8 cellular contexts compared by ENCODE assay signal in genomic region chr11:210122-210802, GRCh38. TPM values are rescaled to one million over a fixed set of nuclear protein-coding genes. Genes with fewer than 3 reads are reported as not detected.
A peak's percentile ranks its signal among the peaks of the same experiment; 100 is the strongest.
DNase-seq lines count a peak whose midpoint lies in the region; ATAC-seq, FAIRE-seq and TF ChIP-seq lines count a peak whose summit lies in the region.

No MANE protein-coding gene starts in this region.

- RAD21 ChIA-PET in GM12878 (lab: Charles Lee; ENCODE audit: unreplicated experiment): no interaction called here

- dilution Hi-C loops in IMR-90 (cut with HindIII; ENCODE audit: low sequenced_read_pairs, unreplicated experiment): no loop called here

- DNase-seq in AG04449 (ENCODE audit: low read depth, low spot score): peak; percentile 70
- peak; percentile 88 for DNase-seq in IMR-90
- DNase-seq in GM12878 (ENCODE audit: low read depth, low spot score): no peak
- no peak for DNase-seq in mesothelial cell of epicardium (ENCODE audit: low spot score in 2 of 2, unreplicated experiment in 2 of 2)
- DNase-seq in germinal center (ENCODE audit: low spot score): no peak
- no peak for DNase-seq in substantia nigra (lab: John Stamatoyannopoulos, UW)
- DNase-seq in GOT3 (lab: John Stamatoyannopoulos, UW): no peak

- H3K9ac ChIP-seq in IMR-90 (ENCODE audit: low read depth, low read length) (peak overlapping the region; percentile 90), GM12878 (ENCODE audit: control insufficient read depth, insufficient read depth, low read length) (peak overlapping the region; percentile 98)

- H3K79me1 ChIP-seq in IMR-90 (ENCODE audit: low read depth in 1 of 2, low read length in 2 of 2): peaks cover 35 to 82% of the 10 kb centered on the region in 2 experiments

- peak overlapping the region; percentile 86 for H3K4me2 ChIP-seq in IMR-90 (ENCODE audit: low read depth, low read length)
- H3K4me2 ChIP-seq in GM12878 (ENCODE audit: control insufficient read depth, insufficient read depth): peak overlapping the region; percentile 90

- POLR2A ChIA-PET in AG04449 (lab: Yijun Ruan, JAX): interaction anchor here (1.0 kb wide), 1 partner anchor 296 kb away, joined by 4 read pairs; the partner anchor contains the start of gene RNH1
- POLR2A ChIA-PET in IMR-90 (lab: Charles Lee; ENCODE audit: unreplicated experiment): no interaction called here
- POLR2A ChIA-PET in GM12878 (lab: Charles Lee): no interaction called here

- no peak for FAIRE-seq in GM12878 (lab: Jason Lieb, UNC)

- peak overlapping the region; percentile 80 for H2BK20ac ChIP-seq in IMR-90 (ENCODE audit: low read depth, low read length)

- H3K4ac ChIP-seq in IMR-90 (ENCODE audit: low read depth, low read length): peak overlapping the region; percentile 97

- peaks cover 58% of the 10 kb centered on the region for H3K36me3 ChIP-seq in IMR-90 (ENCODE audit: control insufficient read depth, insufficient read depth, low read length)
- peaks cover 26 to 44% of the 10 kb centered on the region in 2 experiments for H3K36me3 ChIP-seq in GM12878 (ENCODE audit: control insufficient read depth in 2 of 2, insufficient read depth in 2 of 2, low read length in 1 of 2)

- SMC1A ChIA-PET in GM12878 (lab: Charles Lee; ENCODE audit: uncharacterized antibody, unreplicated experiment): no interaction called here

- peaks cover 72% of the 10 kb centered on the region for H4K20me1 ChIP-seq in IMR-90 (ENCODE audit: insufficient read depth, low read length)
- H4K20me1 ChIP-seq in GM12878 (ENCODE audit: control insufficient read depth, insufficient read depth): peaks cover 5% of the 10 kb centered on the region; the same call in 1 of the 2 replicates

- peak overlapping the region; percentile 99 for H2AK9ac ChIP-seq in IMR-90 (replicated peaks; ENCODE audit: low read depth, low read length, poor library complexity)

- H2AK5ac ChIP-seq in IMR-90 (ENCODE audit: low read depth, low read length): peak overlapping the region; percentile 97

- peak overlapping the region; percentile 93 for H4K91ac ChIP-seq in IMR-90 (ENCODE audit: insufficient read depth, low read depth, low read length)

- peak overlapping the region; percentile 87 for H3K14ac ChIP-seq in IMR-90 (replicated peaks; ENCODE audit: low read depth, low read length)

- intact Hi-C loops in IMR-90 (cut with micrococcal nuclease) (no loop called here), GM12878 (cut with micrococcal nuclease; ENCODE audit: unreplicated experiment) (no loop called here)

- H3K27ac Mint-ChIP-seq in mesothelial cell of epicardium: peak overlapping the region; percentile 93

- no peaks in the 10 kb centered on the region for H3K27me3 ChIP-seq in IMR-90 (ENCODE audit: control insufficient read depth, insufficient read depth, low read length)
- no peaks in the 10 kb centered on the region for H3K27me3 ChIP-seq in GM12878 (replicated peaks in 1 of 2; ENCODE audit: control insufficient read depth in 2 of 2, insufficient read depth in 2 of 2, low read length in 1 of 2)

- H3K56ac ChIP-seq in IMR-90 (ENCODE audit: extremely low read depth, insufficient read depth, low read length): peak overlapping the region; percentile 77

- peaks cover 23% of the 10 kb centered on the region for H3K4me1 Mint-ChIP-seq in mesothelial cell of epicardium

- peak overlapping the region; percentile 84 for H3K23ac ChIP-seq in IMR-90 (ENCODE audit: low read depth, low read length)

- H3K27ac ChIP-seq in IMR-90 (ENCODE audit: insufficient read depth, low read length): peak overlapping the region; percentile 82
- H3K27ac ChIP-seq in GM12878 (ENCODE audit: control insufficient read depth, insufficient read depth): no peak overlapping the region
- no peak overlapping the region for H3K27ac ChIP-seq in substantia nigra (ENCODE audit: low read depth, low read length, poor library complexity, severe bottlenecking)

- H2AFZ ChIP-seq in IMR-90 (replicated peaks; ENCODE audit: low read length, poor library complexity) (peak overlapping the region; percentile 29), GM12878 (ENCODE audit: control insufficient read depth, low read depth, low read length) (no peak overlapping the region)

- CTCF ChIA-PET in AG04449 (lab: Yijun Ruan, JAX): interaction anchor here (1.3 to 1.4 kb wide), 2 partner anchors 21 to 238 kb away, joined by 3 to 4 read pairs; no protein-coding TSS in a partner anchor
- CTCF ChIA-PET in IMR-90 (lab: Yijun Ruan, JAX): no interaction called here
- CTCF ChIA-PET in GM12878 (lab: Yijun Ruan, JAX): interaction anchor here (0.8 to 2.5 kb wide), 2 partner anchors 18 to 40 kb away, joined by 3 to 8 read pairs; no protein-coding TSS in a partner anchor

- no TSS peak for BruUV-seq in IMR-90 (replicated peaks; lab: Mats Ljungman, UMichigan)
- no TSS peak for BruUV-seq in GM12878 (replicated peaks; lab: Mats Ljungman, UMichigan)

- H2BK15ac ChIP-seq in IMR-90 (ENCODE audit: low read depth, low read length): peak overlapping the region; percentile 87

- peak overlapping the region; percentile 91 for H2BK5ac ChIP-seq in IMR-90 (ENCODE audit: low read depth, low read length, poor library complexity, severe bottlenecking)

- H3K4me3 ChIP-seq in AG04449 (ENCODE audit: low read depth, low read length) (peak overlapping the region; percentile 96), IMR-90 (ENCODE audit: insufficient read depth, low read depth, low read length) (peak overlapping the region; percentile 70), GM12878 (peak overlapping the region; percentile 76; the same call in 1 of the 2 replicates)

- TF ChIP-seq RAD21 in IMR-90 (IDR thresholded peaks at IDR 0.05; ENCODE audit: low read length) (no peak), GM12878 (IDR thresholded peaks at IDR 0.05; ENCODE audit: insufficient read depth, low read depth, low read length) (no peak)

- peak; percentile 31 for ATAC-seq in IMR-90 (ENCODE audit: low read depth)
- no peak for ATAC-seq in GM12878
- ATAC-seq in HG02642 (IDR thresholded peaks at IDR 0.05; ENCODE audit: poor library complexity, unreplicated experiment): no peak

- peak overlapping the region; percentile 91 for H3K4me3 Mint-ChIP-seq in mesothelial cell of epicardium

- H3K9me3 Mint-ChIP-seq in mesothelial cell of epicardium: no peaks in the 10 kb centered on the region

- no CpG with 5 or more reads among the region's 9 CpGs for WGBS in IMR-90 (ENCODE audit: extremely low coverage in 2 of 2, insufficient read length in 1 of 2), 2 experiments
- WGBS in GM12878 (ENCODE audit: insufficient coverage, insufficient replicate concordance, low lambda C conversion rate, missing lambda C conversion rate): 78% methylated on average over 9 of the region's 9 CpGs

- H3K36me3 Mint-ChIP-seq in mesothelial cell of epicardium: peaks cover 20% of the 10 kb centered on the region

- no peak for TF ChIP-seq EP300 in GM12878 (IDR thresholded peaks at IDR 0.05; ENCODE audit: borderline replicate concordance in 1 of 2, control insufficient read depth in 1 of 2, low read depth in 2 of 2, low read length in 2 of 2)

- peak overlapping the region; percentile 36 to 85 for H4K8ac ChIP-seq in IMR-90 (ENCODE audit: low read depth in 2 of 2, low read length in 2 of 2)

- peak; percentile 71 for TF ChIP-seq POLR2A in IMR-90 (IDR thresholded peaks at IDR 0.05; ENCODE audit: low read depth, low read length)
- no peak; the same call in 1 of the 2 replicates for TF ChIP-seq POLR2A in GM12878 (IDR thresholded peaks at IDR 0.05; ENCODE audit: low read depth, low read length)

- in situ Hi-C loops in IMR-90 (cut with MboI; ENCODE audit: low sequenced_read_pairs): no loop called here
- in situ Hi-C loops in GM12878 (cut with MboI): no loop called here

- peaks cover 25% of the 10 kb centered on the region for H3K4me1 ChIP-seq in IMR-90 (ENCODE audit: control insufficient read depth, insufficient read depth, low read length)
- H3K4me1 ChIP-seq in GM12878 (ENCODE audit: control insufficient read depth, insufficient read depth, low read length): peaks cover 27% of the 10 kb centered on the region

- TF ChIP-seq CTCF in AG04449 (IDR thresholded peaks at IDR 0.05; ENCODE audit: insufficient read depth, low read length, missing control alignments) (no peak), IMR-90 (conservative IDR thresholded peaks at IDR 0.05; ENCODE audit: low read depth, low read length) (no peak), GM12878 (IDR thresholded peaks at IDR 0.05 in 2 of 3, conservative IDR thresholded peaks at IDR 0.05 in 1 of 3; ENCODE audit: control insufficient read depth in 2 of 3, extremely low read depth in 1 of 3, insufficient read depth in 1 of 3, low read depth in 3 of 3, low read length in 3 of 3) (no peak), mesothelial cell of epicardium (IDR thresholded peaks at IDR 0.05; ENCODE audit: unreplicated experiment) (no peak)

- peak overlapping the region; percentile 86 for H2BK120ac ChIP-seq in IMR-90 (ENCODE audit: low read depth, low read length)

- H3K79me2 ChIP-seq in GM12878 (ENCODE audit: control insufficient read depth, insufficient read depth, low read length): peaks cover 50% of the 10 kb centered on the region

- H3K9me3 ChIP-seq in IMR-90 (ENCODE audit: control insufficient read depth, insufficient read depth, low read length): no peaks in the 10 kb centered on the region
- H3K9me3 ChIP-seq in GM12878 (replicated peaks; ENCODE audit: control insufficient read depth, insufficient read depth, low read length): no peaks in the 10 kb centered on the region

- peaks cover 18% of the 10 kb centered on the region for H3K9me1 ChIP-seq in IMR-90 (ENCODE audit: insufficient read depth, low read length)

- H3K18ac ChIP-seq in IMR-90 (ENCODE audit: low read depth, low read length): peak overlapping the region; percentile 36; the same call in 1 of the 2 replicates

- H4K5ac ChIP-seq in IMR-90 (ENCODE audit: low read depth, low read length): peak overlapping the region; percentile 70

- H3K27me3 Mint-ChIP-seq in mesothelial cell of epicardium (ENCODE audit: low read depth): no peaks in the 10 kb centered on the region

RNA-seq across cellular contexts. Expression of gene RIC8A, which starts 2.8 kb away (rescaled TPM):
- 114 and 129 TPM in 2 replicates for total RNA-seq in IMR-90 (2012; rRNA removed)
- 188 and 193 TPM in 2 replicates for polyA plus RNA-seq in IMR-90 (2012; rRNA removed)
- polyA plus RNA-seq in IMR-90 (2012; cell fraction: cytosol; rRNA removed): 137 and 142 TPM in 2 replicates
- 324 and 546 TPM in 2 replicates for polyA plus RNA-seq in IMR-90 (2012; cell fraction: nucleus; rRNA removed; ENCODE audit: low replicate concordance)
- 45.6 and 57.5 TPM in 2 replicates for total RNA-seq in GM12878 (2013; cell fraction: nucleolus; rRNA removed)
- 157 and 167 TPM in 2 replicates for total RNA-seq in GM12878 (2014; rRNA removed)
- total RNA-seq in GM12878 (2014; rRNA removed; fragmentation: Illumina TruSeq; extraction: Trizol): 81.2 and 82.9 TPM in 2 replicates
- total RNA-seq in GM12878 (2021): 97.8 and 107 TPM in 2 replicates
- polyA plus RNA-seq in GM12878 (2011; ENCODE audit: low read depth): 69.6 TPM
- 46.4 and 93.7 TPM in 2 replicates for polyA plus RNA-seq in GM12878 (2011; rRNA removed)
- 105 and 117 TPM in 2 replicates for polyA plus RNA-seq in GM12878 (2011; cell fraction: cytosol; rRNA removed)
- 289 and 296 TPM in 2 replicates for polyA plus RNA-seq in GM12878 (2011; cell fraction: nucleus; rRNA removed)
- 52.9 and 63.6 TPM in 2 replicates for polyA plus RNA-seq in GM12878 (2012)
- polyA plus RNA-seq in GM12878 (2014; fragmentation: Illumina TruSeq; extraction: Trizol): 38.1 and 77.6 TPM in 2 replicates
- 10 to 100 TPM; 10.4 to 12.4 TPM for polyA plus RNA-seq in GM12878 (2014; fragmentation: Nextera tagmentation; extraction: Ambion mirVana)
- polyA plus RNA-seq in GM12878 (2014; rRNA removed): 106 and 109 TPM in 2 replicates
- 10 to 100 TPM; 68.6 to 79.9 TPM for polyA plus RNA-seq in GM12878 (2016; fragmentation: Nextera tagmentation; extraction: Ambion mirVana)
- 84.0 and 146 TPM in 2 replicates for polyA minus RNA-seq in GM12878 (2011; rRNA and poly(A)+ RNA removed)
- polyA minus RNA-seq in GM12878 (2011; cell fraction: cytosol; rRNA and poly(A)+ RNA removed): 30.2 and 48.7 TPM in 2 replicates
- 74.8 and 117 TPM in 2 replicates for polyA minus RNA-seq in GM12878 (2011; cell fraction: nucleus; rRNA and poly(A)+ RNA removed)
- 85.2 to 100.0 TPM (median 91.8 TPM) in 3 replicates for total RNA-seq in mesothelial cell of epicardium

RNA-seq across cellular contexts. Expression of gene BET1L, which starts 3.1 kb away (rescaled TPM):
- total RNA-seq in IMR-90 (2012; rRNA removed): 10.0 and 10.8 TPM in 2 replicates
- polyA plus RNA-seq in IMR-90 (2012; rRNA removed): 82.8 and 90.7 TPM in 2 replicates
- polyA plus RNA-seq in IMR-90 (2012; cell fraction: cytosol; rRNA removed): 51.9 and 97.3 TPM in 2 replicates
- polyA plus RNA-seq in IMR-90 (2012; cell fraction: nucleus; rRNA removed; ENCODE audit: low replicate concordance): 132 and 169 TPM in 2 replicates
- total RNA-seq in GM12878 (2013; cell fraction: nucleolus; rRNA removed): 54.6 and 60.2 TPM in 2 replicates
- 15.6 and 17.8 TPM in 2 replicates for total RNA-seq in GM12878 (2014; rRNA removed)
- 13.7 and 14.0 TPM in 2 replicates for total RNA-seq in GM12878 (2014; rRNA removed; fragmentation: Illumina TruSeq; extraction: Trizol)
- total RNA-seq in GM12878 (2021): 40.5 and 48.9 TPM in 2 replicates
- polyA plus RNA-seq in GM12878 (2011; ENCODE audit: low read depth): 36.2 TPM
- polyA plus RNA-seq in GM12878 (2011; rRNA removed): 24.6 and 44.2 TPM in 2 replicates
- 66.9 and 68.1 TPM in 2 replicates for polyA plus RNA-seq in GM12878 (2011; cell fraction: cytosol; rRNA removed)
- polyA plus RNA-seq in GM12878 (2011; cell fraction: nucleus; rRNA removed): 49.8 and 58.9 TPM in 2 replicates
- polyA plus RNA-seq in GM12878 (2012): 52.3 and 52.9 TPM in 2 replicates
- polyA plus RNA-seq in GM12878 (2014; fragmentation: Illumina TruSeq; extraction: Trizol): 28.3 and 40.8 TPM in 2 replicates
- polyA plus RNA-seq in GM12878 (2014; fragmentation: Nextera tagmentation; extraction: Ambion mirVana): 10 to 100 TPM in 1 of 2 experiments, 1 to 10 TPM in 1; 6.7 to 12.4 TPM
- 38.7 and 43.0 TPM in 2 replicates for polyA plus RNA-seq in GM12878 (2014; rRNA removed)
- 10 to 100 TPM; 46.9 to 55.4 TPM for polyA plus RNA-seq in GM12878 (2016; fragmentation: Nextera tagmentation; extraction: Ambion mirVana)
- 77.0 and 86.8 TPM in 2 replicates for polyA minus RNA-seq in GM12878 (2011; rRNA and poly(A)+ RNA removed)
- 11.8 and 13.0 TPM in 2 replicates for polyA minus RNA-seq in GM12878 (2011; cell fraction: cytosol; rRNA and poly(A)+ RNA removed)
- polyA minus RNA-seq in GM12878 (2011; cell fraction: nucleus; rRNA and poly(A)+ RNA removed): 44.2 and 63.0 TPM in 2 replicates
- total RNA-seq in mesothelial cell of epicardium: 64.3 to 68.2 TPM (median 65.5 TPM) in 3 replicates

RNA-seq across cellular contexts. Expression of gene SCGB1C1, which starts 17.4 kb away (rescaled TPM):
- not detected in 2 replicates for total RNA-seq in IMR-90 (2012; rRNA removed)
- polyA plus RNA-seq in IMR-90 (2012; rRNA removed): not detected in 2 replicates
- polyA plus RNA-seq in IMR-90 (2012; cell fraction: cytosol; rRNA removed): not detected in 2 replicates
- not detected in 2 replicates for polyA plus RNA-seq in IMR-90 (2012; cell fraction: nucleus; rRNA removed; ENCODE audit: low replicate concordance)
- total RNA-seq in GM12878 (2013; cell fraction: nucleolus; rRNA removed): not detected in 2 replicates
- not detected in 2 replicates for total RNA-seq in GM12878 (2014; rRNA removed)
- not detected in 2 replicates for total RNA-seq in GM12878 (2014; rRNA removed; fragmentation: Illumina TruSeq; extraction: Trizol)
- total RNA-seq in GM12878 (2021): not detected in 2 replicates
- not detected for polyA plus RNA-seq in GM12878 (2011; ENCODE audit: low read depth)
- not detected in 2 replicates for polyA plus RNA-seq in GM12878 (2011; rRNA removed)
- polyA plus RNA-seq in GM12878 (2011; cell fraction: cytosol; rRNA removed): not detected in 2 replicates
- polyA plus RNA-seq in GM12878 (2011; cell fraction: nucleus; rRNA removed): not detected in 2 replicates
- not detected in 2 replicates for polyA plus RNA-seq in GM12878 (2012)
- not detected in 2 replicates for polyA plus RNA-seq in GM12878 (2014; fragmentation: Illumina TruSeq; extraction: Trizol)
- not detected for polyA plus RNA-seq in GM12878 (2014; fragmentation: Nextera tagmentation; extraction: Ambion mirVana)
- not detected in 2 replicates for polyA plus RNA-seq in GM12878 (2014; rRNA removed)
- not detected for polyA plus RNA-seq in GM12878 (2016; fragmentation: Nextera tagmentation; extraction: Ambion mirVana)
- not detected in 2 replicates for polyA minus RNA-seq in GM12878 (2011; rRNA and poly(A)+ RNA removed)
- polyA minus RNA-seq in GM12878 (2011; cell fraction: cytosol; rRNA and poly(A)+ RNA removed): not detected in 2 replicates
- not detected in 2 replicates for polyA minus RNA-seq in GM12878 (2011; cell fraction: nucleus; rRNA and poly(A)+ RNA removed)
- not detected in 3 replicates for total RNA-seq in mesothelial cell of epicardium

RNA-seq across cellular contexts. Expression of gene SIRT3, which starts 25.9 kb away (rescaled TPM):
- total RNA-seq in IMR-90 (2012; rRNA removed): 4.4 and 5.4 TPM in 2 replicates
- 14.9 and 18.6 TPM in 2 replicates for polyA plus RNA-seq in IMR-90 (2012; rRNA removed)
- 14.3 and 15.8 TPM in 2 replicates for polyA plus RNA-seq in IMR-90 (2012; cell fraction: cytosol; rRNA removed)
- 73.8 and 141 TPM in 2 replicates for polyA plus RNA-seq in IMR-90 (2012; cell fraction: nucleus; rRNA removed; ENCODE audit: low replicate concordance)
- total RNA-seq in GM12878 (2013; cell fraction: nucleolus; rRNA removed): 26.5 and 33.8 TPM in 2 replicates
- 12.4 and 13.3 TPM in 2 replicates for total RNA-seq in GM12878 (2014; rRNA removed)
- total RNA-seq in GM12878 (2014; rRNA removed; fragmentation: Illumina TruSeq; extraction: Trizol): 7.1 and 8.5 TPM in 2 replicates
- 12.9 and 15.1 TPM in 2 replicates for total RNA-seq in GM12878 (2021)
- polyA plus RNA-seq in GM12878 (2011; ENCODE audit: low read depth): 11.2 TPM
- polyA plus RNA-seq in GM12878 (2011; rRNA removed): 15.8 and 18.8 TPM in 2 replicates
- 26.1 and 26.7 TPM in 2 replicates for polyA plus RNA-seq in GM12878 (2011; cell fraction: cytosol; rRNA removed)
- 44.2 and 52.4 TPM in 2 replicates for polyA plus RNA-seq in GM12878 (2011; cell fraction: nucleus; rRNA removed)
- 21.5 and 28.2 TPM in 2 replicates for polyA plus RNA-seq in GM12878 (2012)
- polyA plus RNA-seq in GM12878 (2014; fragmentation: Illumina TruSeq; extraction: Trizol): 11.8 and 19.4 TPM in 2 replicates
- 1 to 10 TPM in 1 of 2 experiments, under 1 TPM in 1; 0.90 to 2.8 TPM for polyA plus RNA-seq in GM12878 (2014; fragmentation: Nextera tagmentation; extraction: Ambion mirVana)
- 22.6 and 23.2 TPM in 2 replicates for polyA plus RNA-seq in GM12878 (2014; rRNA removed)
- polyA plus RNA-seq in GM12878 (2016; fragmentation: Nextera tagmentation; extraction: Ambion mirVana): 10 to 100 TPM; 11.4 to 12.9 TPM
- polyA minus RNA-seq in GM12878 (2011; rRNA and poly(A)+ RNA removed): 6.3 and 21.2 TPM in 2 replicates
- polyA minus RNA-seq in GM12878 (2011; cell fraction: cytosol; rRNA and poly(A)+ RNA removed): 2.8 and 5.7 TPM in 2 replicates
- 10.2 and 16.3 TPM in 2 replicates for polyA minus RNA-seq in GM12878 (2011; cell fraction: nucleus; rRNA and poly(A)+ RNA removed)
- 33.2 to 33.7 TPM (median 33.3 TPM) in 3 replicates for total RNA-seq in mesothelial cell of epicardium

RNA-seq across cellular contexts. Expression of gene PSMD13, which starts 26.5 kb away (rescaled TPM):
- 217 and 232 TPM in 2 replicates for total RNA-seq in IMR-90 (2012; rRNA removed)
- 177 and 185 TPM in 2 replicates for polyA plus RNA-seq in IMR-90 (2012; rRNA removed)
- 137 and 178 TPM in 2 replicates for polyA plus RNA-seq in IMR-90 (2012; cell fraction: cytosol; rRNA removed)
- polyA plus RNA-seq in IMR-90 (2012; cell fraction: nucleus; rRNA removed; ENCODE audit: low replicate concordance): 136 and 175 TPM in 2 replicates
- total RNA-seq in GM12878 (2013; cell fraction: nucleolus; rRNA removed): 72.9 and 74.9 TPM in 2 replicates
- 173 and 184 TPM in 2 replicates for total RNA-seq in GM12878 (2014; rRNA removed)
- 131 and 141 TPM in 2 replicates for total RNA-seq in GM12878 (2014; rRNA removed; fragmentation: Illumina TruSeq; extraction: Trizol)
- total RNA-seq in GM12878 (2021): 160 and 163 TPM in 2 replicates
- polyA plus RNA-seq in GM12878 (2011; ENCODE audit: low read depth): 82.9 TPM
- polyA plus RNA-seq in GM12878 (2011; rRNA removed): 159 and 169 TPM in 2 replicates
- polyA plus RNA-seq in GM12878 (2011; cell fraction: cytosol; rRNA removed): 181 and 204 TPM in 2 replicates
- polyA plus RNA-seq in GM12878 (2011; cell fraction: nucleus; rRNA removed): 151 and 175 TPM in 2 replicates
- polyA plus RNA-seq in GM12878 (2012): 108 and 124 TPM in 2 replicates
- 164 and 170 TPM in 2 replicates for polyA plus RNA-seq in GM12878 (2014; fragmentation: Illumina TruSeq; extraction: Trizol)
- polyA plus RNA-seq in GM12878 (2014; fragmentation: Nextera tagmentation; extraction: Ambion mirVana): 100 to 1,000 TPM; 198 to 221 TPM
- 169 and 193 TPM in 2 replicates for polyA plus RNA-seq in GM12878 (2014; rRNA removed)
- polyA plus RNA-seq in GM12878 (2016; fragmentation: Nextera tagmentation; extraction: Ambion mirVana): 100 to 1,000 TPM; 277 to 303 TPM
- 71.0 and 89.0 TPM in 2 replicates for polyA minus RNA-seq in GM12878 (2011; rRNA and poly(A)+ RNA removed)
- polyA minus RNA-seq in GM12878 (2011; cell fraction: cytosol; rRNA and poly(A)+ RNA removed): 26.2 and 34.4 TPM in 2 replicates
- polyA minus RNA-seq in GM12878 (2011; cell fraction: nucleus; rRNA and poly(A)+ RNA removed): 33.7 and 39.5 TPM in 2 replicates
- total RNA-seq in mesothelial cell of epicardium: 93.0 to 96.2 TPM (median 93.9 TPM) in 3 replicates

Comparison
In these comparisons a context has a peak if more than half of its experiments do, and no peak if none do; other contexts are left out.
1. DNase-seq: peak in AG04449 (single experiment) and IMR-90 (single experiment); none in GM12878 (single experiment), mesothelial cell of epicardium (0 of 2), germinal center (single experiment), substantia nigra (0 of 49) and GOT3 (single experiment).
2. Peak in every context shown above with its lines, with median percentiles within 50 percentile points of each other: H3K4me3 ChIP-seq.